1 cellular context compared by ENCODE assay signal in genomic region chr2:32010670-32011565, GRCh38.
TF ChIP-seq lines count a peak whose summit lies in the region.

TSS of gene MEMO1 (minus strand) at chr2:32011008. CDS start at chr2:32010247, 761 bp downstream.

TF ChIP-seq in WTC11, 78 proteins besides CTCF, POLR2A, EP300 and RAD21 (continued from another document and continues in another):
- no peak for TF ChIP-seq MXD4 (CRISPR knock-in tag; IDR thresholded peaks at IDR 0.05; ENCODE audit: borderline replicate concordance)
- no peak for TF ChIP-seq NFYB (CRISPR knock-in tag; conservative IDR thresholded peaks at IDR 0.05; ENCODE audit: low read depth)
- no peak for TF ChIP-seq TEAD4 (CRISPR knock-in tag; IDR thresholded peaks at IDR 0.05)
- TF ChIP-seq E2F1 (CRISPR knock-in tag; IDR thresholded peaks at IDR 0.05), result no peak; the same call in 1 of the 2 replicates
- peak; percentile 97 for TF ChIP-seq FOXP1 (CRISPR knock-in tag; IDR thresholded peaks at IDR 0.05; ENCODE audit: borderline replicate concordance)
- 0 out of 2 replicates have a peak, but pooled peaks have one; percentile 45 for TF ChIP-seq ZMAT4 (CRISPR knock-in tag; IDR thresholded peaks at IDR 0.05)
- TF ChIP-seq IRF1 (CRISPR knock-in tag; IDR thresholded peaks at IDR 0.05), result 0 out of 2 replicates have a peak, but pooled peaks have one; percentile 24
- no peak for TF ChIP-seq ESRRA (CRISPR knock-in tag; IDR thresholded peaks at IDR 0.05; ENCODE audit: borderline replicate concordance)
- peak; percentile 63; the same call in 1 of the 2 replicates for TF ChIP-seq SMAD3 (CRISPR knock-in tag; IDR thresholded peaks at IDR 0.05; ENCODE audit: borderline replicate concordance)
- TF ChIP-seq MLX (CRISPR knock-in tag; IDR thresholded peaks at IDR 0.05), result no peak; the same call in 1 of the 2 replicates
- TF ChIP-seq PRRX2 (CRISPR knock-in tag; IDR thresholded peaks at IDR 0.05), result peak; percentile 81; the same call in 1 of the 2 replicates
- no peak for TF ChIP-seq ZNF317 (CRISPR knock-in tag; IDR thresholded peaks at IDR 0.05; ENCODE audit: borderline replicate concordance, low read depth)
- TF ChIP-seq, protein P1, sequence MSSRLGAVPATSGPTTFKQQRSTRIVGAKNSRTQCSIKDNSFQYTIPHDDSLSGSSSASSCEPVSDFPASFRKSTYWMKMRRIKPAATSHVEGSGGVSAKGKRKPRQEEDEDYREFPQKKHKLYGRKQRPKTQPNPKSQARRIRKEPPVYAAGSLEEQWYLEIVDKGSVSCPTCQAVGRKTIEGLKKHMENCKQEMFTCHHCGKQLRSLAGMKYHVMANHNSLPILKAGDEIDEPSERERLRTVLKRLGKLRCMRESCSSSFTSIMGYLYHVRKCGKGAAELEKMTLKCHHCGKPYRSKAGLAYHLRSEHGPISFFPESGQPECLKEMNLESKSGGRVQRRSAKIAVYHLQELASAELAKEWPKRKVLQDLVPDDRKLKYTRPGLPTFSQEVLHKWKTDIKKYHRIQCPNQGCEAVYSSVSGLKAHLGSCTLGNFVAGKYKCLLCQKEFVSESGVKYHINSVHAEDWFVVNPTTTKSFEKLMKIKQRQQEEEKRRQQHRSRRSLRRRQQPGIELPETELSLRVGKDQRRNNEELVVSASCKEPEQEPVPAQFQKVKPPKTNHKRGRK (CRISPR knock-in tag; IDR thresholded peaks at IDR 0.05; ENCODE audit: borderline replicate concordance), result no peak
- TF ChIP-seq ETV6 (CRISPR knock-in tag; IDR thresholded peaks at IDR 0.05), result peak; percentile 93
- TF ChIP-seq CREM (CRISPR knock-in tag; IDR thresholded peaks at IDR 0.05), result peak; percentile 78
- TF ChIP-seq, protein P2, sequence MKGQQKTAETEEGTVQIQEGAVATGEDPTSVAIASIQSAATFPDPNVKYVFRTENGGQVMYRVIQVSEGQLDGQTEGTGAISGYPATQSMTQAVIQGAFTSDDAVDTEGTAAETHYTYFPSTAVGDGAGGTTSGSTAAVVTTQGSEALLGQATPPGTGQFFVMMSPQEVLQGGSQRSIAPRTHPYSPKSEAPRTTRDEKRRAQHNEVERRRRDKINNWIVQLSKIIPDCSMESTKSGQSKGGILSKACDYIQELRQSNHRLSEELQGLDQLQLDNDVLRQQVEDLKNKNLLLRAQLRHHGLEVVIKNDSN (CRISPR knock-in tag; IDR thresholded peaks at IDR 0.05), result peak; percentile 44; the same call in 1 of the 2 replicates
- TF ChIP-seq RELA (CRISPR knock-in tag; IDR thresholded peaks at IDR 0.05; ENCODE audit: borderline replicate concordance), result no peak
- TF ChIP-seq SOX15 (CRISPR knock-in tag; IDR thresholded peaks at IDR 0.05), result no peak
- TF ChIP-seq, protein P3, sequence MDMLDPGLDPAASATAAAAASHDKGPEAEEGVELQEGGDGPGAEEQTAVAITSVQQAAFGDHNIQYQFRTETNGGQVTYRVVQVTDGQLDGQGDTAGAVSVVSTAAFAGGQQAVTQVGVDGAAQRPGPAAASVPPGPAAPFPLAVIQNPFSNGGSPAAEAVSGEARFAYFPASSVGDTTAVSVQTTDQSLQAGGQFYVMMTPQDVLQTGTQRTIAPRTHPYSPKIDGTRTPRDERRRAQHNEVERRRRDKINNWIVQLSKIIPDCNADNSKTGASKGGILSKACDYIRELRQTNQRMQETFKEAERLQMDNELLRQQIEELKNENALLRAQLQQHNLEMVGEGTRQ (CRISPR knock-in tag; IDR thresholded peaks at IDR 0.05), result peak; percentile 37; the same call in 1 of the 2 replicates
- TF ChIP-seq, protein P4, sequence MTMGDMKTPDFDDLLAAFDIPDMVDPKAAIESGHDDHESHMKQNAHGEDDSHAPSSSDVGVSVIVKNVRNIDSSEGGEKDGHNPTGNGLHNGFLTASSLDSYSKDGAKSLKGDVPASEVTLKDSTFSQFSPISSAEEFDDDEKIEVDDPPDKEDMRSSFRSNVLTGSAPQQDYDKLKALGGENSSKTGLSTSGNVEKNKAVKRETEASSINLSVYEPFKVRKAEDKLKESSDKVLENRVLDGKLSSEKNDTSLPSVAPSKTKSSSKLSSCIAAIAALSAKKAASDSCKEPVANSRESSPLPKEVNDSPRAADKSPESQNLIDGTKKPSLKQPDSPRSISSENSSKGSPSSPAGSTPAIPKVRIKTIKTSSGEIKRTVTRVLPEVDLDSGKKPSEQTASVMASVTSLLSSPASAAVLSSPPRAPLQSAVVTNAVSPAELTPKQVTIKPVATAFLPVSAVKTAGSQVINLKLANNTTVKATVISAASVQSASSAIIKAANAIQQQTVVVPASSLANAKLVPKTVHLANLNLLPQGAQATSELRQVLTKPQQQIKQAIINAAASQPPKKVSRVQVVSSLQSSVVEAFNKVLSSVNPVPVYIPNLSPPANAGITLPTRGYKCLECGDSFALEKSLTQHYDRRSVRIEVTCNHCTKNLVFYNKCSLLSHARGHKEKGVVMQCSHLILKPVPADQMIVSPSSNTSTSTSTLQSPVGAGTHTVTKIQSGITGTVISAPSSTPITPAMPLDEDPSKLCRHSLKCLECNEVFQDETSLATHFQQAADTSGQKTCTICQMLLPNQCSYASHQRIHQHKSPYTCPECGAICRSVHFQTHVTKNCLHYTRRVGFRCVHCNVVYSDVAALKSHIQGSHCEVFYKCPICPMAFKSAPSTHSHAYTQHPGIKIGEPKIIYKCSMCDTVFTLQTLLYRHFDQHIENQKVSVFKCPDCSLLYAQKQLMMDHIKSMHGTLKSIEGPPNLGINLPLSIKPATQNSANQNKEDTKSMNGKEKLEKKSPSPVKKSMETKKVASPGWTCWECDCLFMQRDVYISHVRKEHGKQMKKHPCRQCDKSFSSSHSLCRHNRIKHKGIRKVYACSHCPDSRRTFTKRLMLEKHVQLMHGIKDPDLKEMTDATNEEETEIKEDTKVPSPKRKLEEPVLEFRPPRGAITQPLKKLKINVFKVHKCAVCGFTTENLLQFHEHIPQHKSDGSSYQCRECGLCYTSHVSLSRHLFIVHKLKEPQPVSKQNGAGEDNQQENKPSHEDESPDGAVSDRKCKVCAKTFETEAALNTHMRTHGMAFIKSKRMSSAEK (CRISPR knock-in tag; IDR thresholded peaks at IDR 0.05; ENCODE audit: borderline replicate concordance), result peak; percentile 59; the same call in 1 of the 2 replicates
- TF ChIP-seq FOXK1 (CRISPR knock-in tag; IDR thresholded peaks at IDR 0.05), result 0 out of 2 replicates have a peak, but pooled peaks have one; percentile 53
- peak; percentile 52; the same call in 1 of the 2 replicates for TF ChIP-seq TP53 (CRISPR knock-in tag; IDR thresholded peaks at IDR 0.05)
- no peak for TF ChIP-seq NR2C2 (CRISPR knock-in tag; IDR thresholded peaks at IDR 0.05)
- TF ChIP-seq, protein P5, sequence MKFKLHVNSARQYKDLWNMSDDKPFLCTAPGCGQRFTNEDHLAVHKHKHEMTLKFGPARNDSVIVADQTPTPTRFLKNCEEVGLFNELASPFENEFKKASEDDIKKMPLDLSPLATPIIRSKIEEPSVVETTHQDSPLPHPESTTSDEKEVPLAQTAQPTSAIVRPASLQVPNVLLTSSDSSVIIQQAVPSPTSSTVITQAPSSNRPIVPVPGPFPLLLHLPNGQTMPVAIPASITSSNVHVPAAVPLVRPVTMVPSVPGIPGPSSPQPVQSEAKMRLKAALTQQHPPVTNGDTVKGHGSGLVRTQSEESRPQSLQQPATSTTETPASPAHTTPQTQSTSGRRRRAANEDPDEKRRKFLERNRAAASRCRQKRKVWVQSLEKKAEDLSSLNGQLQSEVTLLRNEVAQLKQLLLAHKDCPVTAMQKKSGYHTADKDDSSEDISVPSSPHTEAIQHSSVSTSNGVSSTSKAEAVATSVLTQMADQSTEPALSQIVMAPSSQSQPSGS (CRISPR knock-in tag; IDR thresholded peaks at IDR 0.05; ENCODE audit: borderline replicate concordance, low read depth), result no peak
- TF ChIP-seq KAT7 (CRISPR knock-in tag; IDR thresholded peaks at IDR 0.05; ENCODE audit: borderline replicate concordance), result 0 out of 2 replicates have a peak, but pooled peaks have one; percentile 63
- no peak; the same call in 1 of the 2 replicates for TF ChIP-seq TEAD1 (CRISPR knock-in tag; IDR thresholded peaks at IDR 0.05)
- TF ChIP-seq, protein P6, sequence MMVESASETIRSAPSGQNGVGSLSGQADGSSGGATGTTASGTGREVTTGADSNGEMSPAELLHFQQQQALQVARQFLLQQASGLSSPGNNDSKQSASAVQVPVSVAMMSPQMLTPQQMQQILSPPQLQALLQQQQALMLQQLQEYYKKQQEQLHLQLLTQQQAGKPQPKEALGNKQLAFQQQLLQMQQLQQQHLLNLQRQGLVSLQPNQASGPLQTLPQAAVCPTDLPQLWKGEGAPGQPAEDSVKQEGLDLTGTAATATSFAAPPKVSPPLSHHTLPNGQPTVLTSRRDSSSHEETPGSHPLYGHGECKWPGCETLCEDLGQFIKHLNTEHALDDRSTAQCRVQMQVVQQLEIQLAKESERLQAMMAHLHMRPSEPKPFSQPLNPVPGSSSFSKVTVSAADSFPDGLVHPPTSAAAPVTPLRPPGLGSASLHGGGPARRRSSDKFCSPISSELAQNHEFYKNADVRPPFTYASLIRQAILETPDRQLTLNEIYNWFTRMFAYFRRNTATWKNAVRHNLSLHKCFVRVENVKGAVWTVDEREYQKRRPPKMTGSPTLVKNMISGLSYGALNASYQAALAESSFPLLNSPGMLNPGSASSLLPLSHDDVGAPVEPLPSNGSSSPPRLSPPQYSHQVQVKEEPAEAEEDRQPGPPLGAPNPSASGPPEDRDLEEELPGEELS (CRISPR knock-in tag; IDR thresholded peaks at IDR 0.05), result 0 out of 2 replicates have a peak, but pooled peaks have one; percentile 55
- peak; percentile 69 for TF ChIP-seq ZNF416 (CRISPR knock-in tag; IDR thresholded peaks at IDR 0.05)
- peak; percentile 35; the same call in 1 of the 2 replicates for TF ChIP-seq ATF1 (CRISPR knock-in tag; IDR thresholded peaks at IDR 0.05)
- no peak for TF ChIP-seq GTF2I (CRISPR knock-in tag; conservative IDR thresholded peaks at IDR 0.05)
- TF ChIP-seq, protein P7, sequence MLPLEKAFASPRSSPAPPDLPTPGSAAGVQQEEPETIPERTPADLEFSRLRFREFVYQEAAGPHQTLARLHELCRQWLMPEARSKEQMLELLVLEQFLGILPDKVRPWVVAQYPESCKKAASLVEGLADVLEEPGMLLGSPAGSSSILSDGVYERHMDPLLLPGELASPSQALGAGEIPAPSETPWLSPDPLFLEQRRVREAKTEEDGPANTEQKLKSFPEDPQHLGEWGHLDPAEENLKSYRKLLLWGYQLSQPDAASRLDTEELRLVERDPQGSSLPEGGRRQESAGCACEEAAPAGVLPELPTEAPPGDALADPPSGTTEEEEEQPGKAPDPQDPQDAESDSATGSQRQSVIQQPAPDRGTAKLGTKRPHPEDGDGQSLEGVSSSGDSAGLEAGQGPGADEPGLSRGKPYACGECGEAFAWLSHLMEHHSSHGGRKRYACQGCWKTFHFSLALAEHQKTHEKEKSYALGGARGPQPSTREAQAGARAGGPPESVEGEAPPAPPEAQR (CRISPR knock-in tag; IDR thresholded peaks at IDR 0.05), result no peak
- no peak for TF ChIP-seq ZNF263 (CRISPR knock-in tag; IDR thresholded peaks at IDR 0.05; ENCODE audit: low read depth)
- no peak for TF ChIP-seq GRHL2 (CRISPR knock-in tag; IDR thresholded peaks at IDR 0.05; ENCODE audit: insufficient replicate concordance, severe bottlenecking)
- no peak for TF ChIP-seq ZNF121 (CRISPR knock-in tag; IDR thresholded peaks at IDR 0.05)
- no peak for TF ChIP-seq OVOL2 (CRISPR knock-in tag; IDR thresholded peaks at IDR 0.05; ENCODE audit: borderline replicate concordance)
- TF ChIP-seq EMX1 (CRISPR knock-in tag; IDR thresholded peaks at IDR 0.05), result peak; percentile 74; the same call in 1 of the 2 replicates
- TF ChIP-seq ZNF671 (CRISPR knock-in tag; IDR thresholded peaks at IDR 0.05), result peak; percentile 30; the same call in 1 of the 2 replicates
- no peak for TF ChIP-seq CDX4 (CRISPR knock-in tag; IDR thresholded peaks at IDR 0.05; ENCODE audit: borderline replicate concordance)
